8 cellular contexts compared by ENCODE assay signal in the genomic region with DNA sequence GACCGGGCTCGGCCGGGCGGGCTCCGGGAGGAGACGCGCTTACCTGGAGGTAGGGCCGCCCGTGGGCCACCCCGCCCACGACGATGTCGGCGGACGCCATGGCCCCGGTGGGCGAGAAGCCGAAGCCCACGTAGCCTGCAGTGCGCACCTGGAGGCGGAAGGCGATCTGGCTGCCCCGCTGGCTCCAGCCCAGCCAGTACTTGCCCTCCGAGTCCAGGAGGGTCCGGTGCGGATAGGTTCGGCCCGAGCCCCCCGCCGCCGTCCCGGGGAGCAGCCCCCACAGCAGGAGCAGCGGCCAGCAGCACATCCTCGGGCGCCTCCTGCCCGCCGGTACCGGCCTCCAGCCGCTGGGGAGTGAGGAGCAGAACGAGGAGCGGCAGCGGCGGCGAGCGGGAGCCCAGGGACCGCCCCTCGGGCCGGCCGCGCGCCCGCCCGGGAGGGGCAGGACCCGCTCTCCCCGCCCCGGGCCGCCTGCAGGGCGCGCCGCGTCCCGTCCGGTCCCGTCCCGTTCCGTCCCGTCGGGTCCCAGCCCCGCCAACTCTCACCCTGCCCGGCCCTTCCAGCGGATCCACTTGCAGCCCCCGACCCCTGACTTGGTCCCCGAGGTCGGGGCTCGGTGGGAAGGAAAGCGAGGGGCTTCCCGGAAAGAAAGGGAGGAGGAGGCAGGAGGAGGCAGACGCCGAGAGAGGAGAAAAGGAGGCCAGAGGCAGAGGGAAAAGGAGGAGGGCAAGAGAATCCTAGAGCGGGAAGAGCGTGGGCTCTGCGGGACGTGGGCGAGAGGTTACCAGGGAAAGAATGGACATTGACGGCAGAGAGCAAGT. TPM values are rescaled to one million over a fixed set of nuclear protein-coding genes. Genes with fewer than 3 reads are reported as not detected.
DNase-seq lines count a peak whose midpoint lies in the region; ATAC-seq lines count a peak whose summit lies in the region.

TSS of gene MOXD1 (minus strand) at position 356 of the 821 bp plus-strand sequence. CDS start at position 307, 49 bp downstream.

- H3K9ac ChIP-seq in muscle layer of colon (ENCODE audit: low read length): peak within 1 kb of the TSS; percentile 17

- H3K36me3 ChIP-seq in muscle layer of colon (ENCODE audit: insufficient read depth, low read length) (no peaks in the 10 kb centered on the region), aorta (ENCODE audit: control insufficient read depth in 1 of 2, insufficient read depth in 2 of 2, low read length in 1 of 2) (no peaks in the 10 kb centered on the region)

- H3K27ac ChIP-seq in muscle layer of colon (ENCODE audit: low read depth, low read length) (peak within 1 kb of the TSS; percentile 39), aorta (ENCODE audit: low read depth in 1 of 2, low read length in 2 of 2) (no peak within 1 kb of the TSS)

- H3K9me3 ChIP-seq in muscle layer of colon (ENCODE audit: low read length): no peaks in the 10 kb centered on the region
- H3K9me3 ChIP-seq in aorta (ENCODE audit: control insufficient read depth, low read length): peaks cover 1% of the 10 kb centered on the region

- peak; percentile 50 to 56 for ATAC-seq in activated T-cell treated with anti-CD3 and anti-CD28 coated beads, Interleukin-2, amount 50 U/mL, for 4 hours
- ATAC-seq in HG02884 (IDR thresholded peaks at IDR 0.05; ENCODE audit: unreplicated experiment): peak; percentile 50
- ATAC-seq in esophagus mucosa: peak; percentile 92
- ATAC-seq in aorta (ENCODE audit: low FRiP score): peak; percentile 73

- no peaks in the 10 kb centered on the region for H3K36me3 Mint-ChIP-seq in activated T-cell treated with anti-CD3 and anti-CD28 coated beads, Interleukin-2, amount 50 U/mL, for 4 hours (ENCODE audit: insufficient read depth)

- peaks cover 11% of the 10 kb centered on the region for H3K4me1 Mint-ChIP-seq in activated T-cell treated with anti-CD3 and anti-CD28 coated beads, Interleukin-2, amount 50 U/mL, for 4 hours (ENCODE audit: low read depth)

- H3K4me1 ChIP-seq in muscle layer of colon (ENCODE audit: insufficient read depth, low read length) (no peaks in the 10 kb centered on the region), aorta (ENCODE audit: control insufficient read depth in 1 of 2, insufficient read depth in 2 of 2, low read length in 2 of 2) (no peaks in the 10 kb centered on the region)

- H3K4me3 Mint-ChIP-seq in activated T-cell treated with anti-CD3 and anti-CD28 coated beads, Interleukin-2, amount 50 U/mL, for 4 hours: peak within 1 kb of the TSS; percentile 58

- peaks cover 54% of the 10 kb centered on the region for H3K27me3 Mint-ChIP-seq in activated T-cell treated with anti-CD3 and anti-CD28 coated beads, Interleukin-2, amount 50 U/mL, for 4 hours (ENCODE audit: low read depth)

- intact Hi-C loops in aorta (cut with DNase I): no loop called here

- peak within 1 kb of the TSS; percentile 56 to 69 for H3K4me3 ChIP-seq in muscle layer of colon (ENCODE audit: low read depth in 1 of 2, low read length in 2 of 2)
- peak within 1 kb of the TSS; percentile 21 to 60 for H3K4me3 ChIP-seq in aorta (ENCODE audit: low read length in 2 of 2)

- H3K27me3 ChIP-seq in muscle layer of colon (ENCODE audit: control insufficient read depth in 1 of 2, insufficient read depth in 2 of 2, low read length in 2 of 2) (peaks cover 0 to 13% of the 10 kb centered on the region in 2 donors), aorta (ENCODE audit: control insufficient read depth in 1 of 2, insufficient read depth in 2 of 2, low read length in 1 of 2) (no peaks in the 10 kb centered on the region)

- WGBS in aorta, 2 donors: 2% methylated on average over 56 to 85 of the region's 85 CpGs

- no peak for DNase-seq in activated T-cell treated with anti-CD3 and anti-CD28 coated beads, Interleukin-2, amount 50 U/mL, for 4 hours
- no peak for DNase-seq in activated T-cell treated with anti-CD3 and anti-CD28 coated beads, Interleukin-2, amount 50 U/mL, for 1 hour
- DNase-seq in RPMI8226: peak; percentile 28
- DNase-seq in aorta: peak; percentile 53 to 82
- no peak for DNase-seq in NCI-H2029 (lab: John Stamatoyannopoulos, UW)

- peaks cover 1% of the 10 kb centered on the region for H3K9me3 Mint-ChIP-seq in activated T-cell treated with anti-CD3 and anti-CD28 coated beads, Interleukin-2, amount 50 U/mL, for 4 hours

RNA-seq across cellular contexts. Expression of gene MOXD1, which starts in this region (rescaled TPM):
- not detected for total RNA-seq in activated T-cell treated with anti-CD3 and anti-CD28 coated beads, Interleukin-2, amount 50 U/mL, for 4 hours
- total RNA-seq in esophagus mucosa (31.4 TPM), aorta (1 to 10 TPM; 1.0 to 1.2 TPM)
- under 1 TPM in 1 of 2 donors, not detected in 1; 0.25 TPM for polyA plus RNA-seq in aorta

Comparison
In these comparisons a context has a peak if more than half of its experiments do, and no peak if none do; other contexts are left out.
1. RNA of gene MOXD1 (total RNA-seq): 31.4 TPM in esophagus mucosa (single experiment); 1.0 to 1.2 TPM in aorta and not detected in activated T-cell treated with anti-CD3 and anti-CD28 coated beads, Interleukin-2, amount 50 U/mL, for 4 hours; every median in the first group is over 10 times any median in the second.
2. Peak in ATAC-seq in activated T-cell treated with anti-CD3 and anti-CD28 coated beads, Interleukin-2, amount 50 U/mL, for 4 hours; RNA of the gene not detected or under 1 TPM.
3. DNase-seq: peak in RPMI8226 (single experiment) and aorta (2 of 2); none in activated T-cell treated with anti-CD3 and anti-CD28 coated beads, Interleukin-2, amount 50 U/mL, for 4 hours (single experiment), activated T-cell treated with anti-CD3 and anti-CD28 coated beads, Interleukin-2, amount 50 U/mL, for 1 hour (single experiment) and NCI-H2029 (single experiment).
4. Peak in every context shown above with its lines, with median percentiles within 50 percentile points of each other: ATAC-seq.